ENCODE assay signal across 1 cellular context in the genomic region with DNA sequence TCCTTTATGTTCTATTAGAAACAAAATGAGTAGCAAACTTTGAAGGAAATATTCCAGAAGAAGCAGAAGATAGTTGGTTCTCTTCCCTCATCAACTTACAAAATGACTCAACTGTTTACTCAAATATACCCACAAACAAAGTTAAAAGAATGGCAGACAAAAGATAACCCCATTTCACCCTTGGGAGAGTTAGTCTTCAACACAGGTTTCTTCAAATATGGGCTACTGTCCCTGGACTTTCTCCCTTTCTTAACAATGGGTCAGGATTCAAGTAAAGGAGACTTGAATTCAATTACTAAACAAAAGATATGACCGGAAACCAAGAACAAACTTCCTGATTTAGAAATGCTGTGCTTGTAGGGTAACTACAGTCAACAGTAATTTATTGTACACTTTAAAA.
TF ChIP-seq lines count a peak whose summit lies in the region.

No MANE protein-coding gene starts in this region.

TF ChIP-seq in HepG2, 621 proteins besides CTCF, POLR2A, EP300 and RAD21 (continued from another document):
- TF ChIP-seq, protein P1, sequence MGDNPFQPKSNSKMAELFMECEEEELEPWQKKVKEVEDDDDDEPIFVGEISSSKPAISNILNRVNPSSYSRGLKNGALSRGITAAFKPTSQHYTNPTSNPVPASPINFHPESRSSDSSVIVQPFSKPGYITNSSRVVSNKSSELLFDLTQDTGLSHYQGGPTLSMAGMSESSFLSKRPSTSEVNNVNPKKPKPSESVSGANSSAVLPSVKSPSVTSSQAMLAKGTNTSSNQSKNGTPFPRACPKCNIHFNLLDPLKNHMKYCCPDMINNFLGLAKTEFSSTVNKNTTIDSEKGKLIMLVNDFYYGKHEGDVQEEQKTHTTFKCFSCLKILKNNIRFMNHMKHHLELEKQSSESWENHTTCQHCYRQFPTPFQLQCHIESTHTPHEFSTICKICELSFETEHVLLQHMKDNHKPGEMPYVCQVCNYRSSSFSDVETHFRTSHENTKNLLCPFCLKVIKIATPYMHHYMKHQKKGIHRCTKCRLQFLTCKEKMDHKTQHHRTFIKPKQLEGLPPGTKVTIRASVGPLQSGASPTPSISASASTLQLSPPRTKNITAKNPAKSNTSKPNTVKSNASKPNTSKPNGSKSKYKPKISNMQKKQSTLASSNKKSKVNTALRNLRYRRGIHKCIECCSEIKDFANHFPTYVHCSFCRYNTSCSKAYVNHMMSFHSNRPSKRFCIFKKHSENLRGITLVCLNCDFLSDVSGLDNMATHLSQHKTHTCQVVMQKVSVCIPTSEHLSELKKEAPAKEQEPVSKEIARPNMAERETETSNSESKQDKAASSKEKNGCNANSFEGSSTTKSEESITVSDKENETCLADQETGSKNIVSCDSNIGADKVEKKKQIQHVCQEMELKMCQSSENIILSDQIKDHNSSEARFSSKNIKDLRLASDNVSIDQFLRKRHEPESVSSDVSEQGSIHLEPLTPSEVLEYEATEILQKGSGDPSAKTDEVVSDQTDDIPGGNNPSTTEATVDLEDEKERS (CRISPR knock-in tag; IDR thresholded peaks at IDR 0.05), result no peak
- TF ChIP-seq ZNF562 (CRISPR knock-in tag; IDR thresholded peaks at IDR 0.05; ENCODE audit: borderline replicate concordance), result no peak
- TF ChIP-seq, protein P2, sequence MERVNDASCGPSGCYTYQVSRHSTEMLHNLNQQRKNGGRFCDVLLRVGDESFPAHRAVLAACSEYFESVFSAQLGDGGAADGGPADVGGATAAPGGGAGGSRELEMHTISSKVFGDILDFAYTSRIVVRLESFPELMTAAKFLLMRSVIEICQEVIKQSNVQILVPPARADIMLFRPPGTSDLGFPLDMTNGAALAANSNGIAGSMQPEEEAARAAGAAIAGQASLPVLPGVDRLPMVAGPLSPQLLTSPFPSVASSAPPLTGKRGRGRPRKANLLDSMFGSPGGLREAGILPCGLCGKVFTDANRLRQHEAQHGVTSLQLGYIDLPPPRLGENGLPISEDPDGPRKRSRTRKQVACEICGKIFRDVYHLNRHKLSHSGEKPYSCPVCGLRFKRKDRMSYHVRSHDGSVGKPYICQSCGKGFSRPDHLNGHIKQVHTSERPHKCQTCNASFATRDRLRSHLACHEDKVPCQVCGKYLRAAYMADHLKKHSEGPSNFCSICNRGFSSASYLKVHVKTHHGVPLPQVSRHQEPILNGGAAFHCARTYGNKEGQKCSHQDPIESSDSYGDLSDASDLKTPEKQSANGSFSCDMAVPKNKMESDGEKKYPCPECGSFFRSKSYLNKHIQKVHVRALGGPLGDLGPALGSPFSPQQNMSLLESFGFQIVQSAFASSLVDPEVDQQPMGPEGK (CRISPR knock-in tag; IDR thresholded peaks at IDR 0.05), result no peak
- TF ChIP-seq CBFB (CRISPR knock-in tag; IDR thresholded peaks at IDR 0.05), result no peak
- TF ChIP-seq FOXP1 (IDR thresholded peaks at IDR 0.05), result no peak
- 0 out of 2 replicates have a peak, but pooled peaks have one; percentile 44 for TF ChIP-seq FOXP1 (CRISPR knock-in tag; IDR thresholded peaks at IDR 0.05)
- TF ChIP-seq ZIK1 (CRISPR knock-in tag; IDR thresholded peaks at IDR 0.05; ENCODE audit: borderline replicate concordance, low read depth), result no peak
- no peak for TF ChIP-seq HMGA1 (CRISPR knock-in tag; conservative IDR thresholded peaks at IDR 0.05)
- TF ChIP-seq SOX13 (IDR thresholded peaks at IDR 0.05), result no peak
- peak in 1 of 2 experiments; percentile 64; a peak in 2 of 4 replicates for TF ChIP-seq SOX13 (CRISPR knock-in tag; conservative IDR thresholded peaks at IDR 0.05 in 1 of 2, IDR thresholded peaks at IDR 0.05 in 1 of 2)
- TF ChIP-seq, protein P3, sequence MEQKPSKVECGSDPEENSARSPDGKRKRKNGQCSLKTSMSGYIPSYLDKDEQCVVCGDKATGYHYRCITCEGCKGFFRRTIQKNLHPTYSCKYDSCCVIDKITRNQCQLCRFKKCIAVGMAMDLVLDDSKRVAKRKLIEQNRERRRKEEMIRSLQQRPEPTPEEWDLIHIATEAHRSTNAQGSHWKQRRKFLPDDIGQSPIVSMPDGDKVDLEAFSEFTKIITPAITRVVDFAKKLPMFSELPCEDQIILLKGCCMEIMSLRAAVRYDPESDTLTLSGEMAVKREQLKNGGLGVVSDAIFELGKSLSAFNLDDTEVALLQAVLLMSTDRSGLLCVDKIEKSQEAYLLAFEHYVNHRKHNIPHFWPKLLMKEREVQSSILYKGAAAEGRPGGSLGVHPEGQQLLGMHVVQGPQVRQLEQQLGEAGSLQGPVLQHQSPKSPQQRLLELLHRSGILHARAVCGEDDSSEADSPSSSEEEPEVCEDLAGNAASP (CRISPR knock-in tag; IDR thresholded peaks at IDR 0.05; ENCODE audit: borderline replicate concordance), result peak; percentile 41; the same call in 1 of the 2 replicates
- no peak for TF ChIP-seq ZNF761 (CRISPR knock-in tag; conservative IDR thresholded peaks at IDR 0.05)
- no peak for TF ChIP-seq ZNF383 (CRISPR knock-in tag; IDR thresholded peaks at IDR 0.05; ENCODE audit: borderline replicate concordance)
